24 cellular contexts compared by ENCODE assay signal in genomic region chr1:35531368-35531767, GRCh38. TPM values are rescaled to one million over a fixed set of nuclear protein-coding genes. Genes with fewer than 3 reads are reported as not detected.
"Had no signal": no experiment of that assay in that cellular context is flagged by ENCODE, and none has a peak within 500 bp of the region (broad histone marks: within the 10 kb centered on the region; RNA-seq: fewer than 3 reads in every experiment).

No MANE protein-coding gene starts in this region.

- DNase-seq: IMR-90, Karpas-422, KG1, MG63, NCI-H1092, NCI-H1105 treated with DMSO at 0.1 percent for 48 hours, NCI-H1417 treated with DMSO at 0.1 percent for 48 hours, NCI-H146, NCI-H1694 treated with DMSO at 0.1 percent for 48 hours, NCI-H1930, NCI-H2081, NCI-H2107, NCI-H2227 treated with DMSO at 0.1 percent for 48 hours, NCI-H446, NCI-H510A, NCI-H524 treated with DMSO at 0.1 percent for 48 hours, NCI-H69, NCI-H774, RPMI8226, SHP77 treated with DMSO at 0.1 percent for 48 hours, SJCRH30 had no signal

- H3K27me3 ChIP-seq: MG63, SJCRH30 had no signal

- H3K4me1 ChIP-seq: SJCRH30 had no signal

- ATAC-seq: HepG2, SK-N-SH treated with all-trans-retinoic acid at 6 μM for 48 hours had no signal

- H3K4me3 ChIP-seq: MG63, SJCRH30 had no signal

- H3K9me3 ChIP-seq: SJCRH30 had no signal

- H3K27ac ChIP-seq: SJCRH30 had no signal

RNA-seq across cellular contexts. Expression of gene TFAP2E, which starts 41.7 kb away (rescaled TPM):
- total RNA-seq: HT1080 had no signal
